Comparison of ENCODE assay signal across 19 cellular contexts in the genomic region with DNA sequence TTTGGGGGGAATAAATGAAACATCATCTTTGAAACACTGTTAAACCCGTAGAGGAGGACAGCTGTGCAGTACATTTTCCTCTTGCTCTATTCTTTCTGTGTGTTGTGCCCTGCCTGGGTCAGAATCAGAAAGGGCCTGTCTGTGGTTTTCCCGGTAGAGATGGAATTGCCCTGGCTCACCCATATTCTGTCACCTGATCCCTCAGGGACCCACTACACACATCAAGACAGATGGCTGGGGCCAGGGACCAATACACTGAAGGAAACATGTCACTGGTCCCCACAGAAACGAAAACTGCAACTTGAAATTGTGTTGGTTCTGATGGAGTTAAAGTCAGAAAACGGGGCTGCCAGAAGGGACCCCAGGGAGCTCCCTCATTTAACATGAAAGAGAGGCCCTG.
A peak's percentile ranks its signal among the peaks of the same experiment; 100 is the strongest.
DNase-seq lines count a peak whose midpoint lies in the region; ATAC-seq and TF ChIP-seq lines count a peak whose summit lies in the region.
"Had no signal": no experiment of that assay in that cellular context is flagged by ENCODE, and none has a peak within 500 bp of the region (broad histone marks: within the 10 kb centered on the region; RNA-seq: fewer than 3 reads in every experiment).

No MANE protein-coding gene starts in this region.

- H3K4me1 Mint-ChIP-seq in Calu3 (ENCODE audit: low read depth, unreplicated experiment): no peaks in the 10 kb centered on the region

- DNase-seq in NCI-H2107 treated with DMSO at 0.1 percent for 48 hours (lab: John Stamatoyannopoulos, UW; ENCODE audit: unreplicated experiment) (peak; percentile 61), NCI-H2107 (lab: John Stamatoyannopoulos, UW) (no peak), NCI-H1694 treated with DMSO at 0.1 percent for 48 hours (lab: John Stamatoyannopoulos, UW) (peak; percentile 53), myocyte (ENCODE audit: low read depth) (peak; percentile 71), NCI-H1417 treated with DMSO at 0.1 percent for 48 hours (lab: John Stamatoyannopoulos, UW) (no peak), Calu3 (no peak)
- DNase-seq: 8988T; activated CD4-positive, alpha-beta T cell treated with anti-CD3 and anti-CD28 coated beads, Interleukin-2, amount 50 U/mL, for 1 hour; activated CD8-positive, alpha-beta memory T cell treated with anti-CD3 and anti-CD28 coated beads, Interleukin-2, amount 50 U/mL, for 4 hours; activated naive CD4-positive, alpha-beta T cell; esophagus squamous epithelium; NCI-H187; NCI-H446 treated with DMSO at 0.1 percent for 48 hours; small intestine; stimulated activated CD4-positive, alpha-beta T cell treated with anti-CD3 and anti-CD28 coated beads, Interleukin-4, amount 100 ng/mL, for 24 hours had no signal

- no peak overlapping the region for H3K4me3 Mint-ChIP-seq in Calu3 (ENCODE audit: low read depth, unreplicated experiment)
- H3K4me3 Mint-ChIP-seq: central memory CD8-positive, alpha-beta T cell had no signal

- no peak overlapping the region for H3K27ac Mint-ChIP-seq in Calu3 (ENCODE audit: unreplicated experiment)

- ATAC-seq in GM21786 (IDR thresholded peaks at IDR 0.05; ENCODE audit: unreplicated experiment) (peak; percentile 41), HG03039 (IDR thresholded peaks at IDR 0.05; ENCODE audit: unreplicated experiment) (no peak)
- ATAC-seq: K562 had no signal

- intact Hi-C loops in Calu3 (cut with micrococcal nuclease; ENCODE audit: unreplicated experiment): no loop called here

- CTCF ChIA-PET in Calu3 (lab: Charles Lee): no interaction called here

- peaks cover 5% of the 10 kb centered on the region for H3K36me3 Mint-ChIP-seq in Calu3 (ENCODE audit: insufficient read depth, unreplicated experiment)

- no peak for TF ChIP-seq CTCF in Calu3 (IDR thresholded peaks at IDR 0.05; ENCODE audit: unreplicated experiment)

- no peaks in the 10 kb centered on the region for H3K27me3 Mint-ChIP-seq in Calu3 (ENCODE audit: unreplicated experiment)
- H3K27me3 Mint-ChIP-seq: central memory CD8-positive, alpha-beta T cell had no signal

- H3K9me3 Mint-ChIP-seq in Calu3 (ENCODE audit: low read depth, unreplicated experiment): no peaks in the 10 kb centered on the region
- H3K9me3 Mint-ChIP-seq: central memory CD8-positive, alpha-beta T cell had no signal

- BruUV-seq in Calu3 (replicated peaks; lab: Mats Ljungman, UMichigan): no TSS peak

Comparison
In these comparisons a context has a peak if more than half of its experiments do, and no peak if none do; other contexts are left out.
1. DNase-seq: peak in NCI-H2107 treated with DMSO at 0.1 percent for 48 hours (single experiment), NCI-H1694 treated with DMSO at 0.1 percent for 48 hours (single experiment) and myocyte (single experiment); none in NCI-H2107 (single experiment), NCI-H1417 treated with DMSO at 0.1 percent for 48 hours (single experiment) and Calu3 (single experiment).